13 cellular contexts compared by ENCODE assay signal in genomic region chr7:65390588-65390987, GRCh38. TPM values are rescaled to one million over a fixed set of nuclear protein-coding genes. Genes with fewer than 3 reads are reported as not detected.
A peak's percentile ranks its signal among the peaks of the same experiment; 100 is the strongest.
DNase-seq lines count a peak whose midpoint lies in the region; ATAC-seq and TF ChIP-seq lines count a peak whose summit lies in the region.
"Had no signal": no experiment of that assay in that cellular context is flagged by ENCODE, and none has a peak within 500 bp of the region (broad histone marks: within the 10 kb centered on the region; RNA-seq: fewer than 3 reads in every experiment).

No MANE protein-coding gene starts in this region.

- H3K36me3 ChIP-seq in mucosa of descending colon (ENCODE audit: low read depth) (no peaks in the 10 kb centered on the region), upper lobe of left lung (peaks cover 0 to 32% (median 18%) of the 10 kb centered on the region in 4 donors), gastroesophageal sphincter (peaks cover 0 to 50% of the 10 kb centered on the region in 2 donors)

- H3K4me1 ChIP-seq in mucosa of descending colon (ENCODE audit: low read depth), result no peaks in the 10 kb centered on the region
- no peaks in the 10 kb centered on the region for H3K4me1 ChIP-seq in upper lobe of left lung
- H3K4me1 ChIP-seq in gastroesophageal sphincter, result no peaks in the 10 kb centered on the region

- H3K9me3 ChIP-seq in mucosa of descending colon, result no peaks in the 10 kb centered on the region
- no peaks in the 10 kb centered on the region for H3K9me3 ChIP-seq in upper lobe of left lung
- H3K9me3 ChIP-seq in gastroesophageal sphincter, result no peaks in the 10 kb centered on the region

- ATAC-seq in GM18517 (IDR thresholded peaks at IDR 0.05; ENCODE audit: unreplicated experiment) (peak; percentile 55), GM21529 (IDR thresholded peaks at IDR 0.05; ENCODE audit: unreplicated experiment) (peak; percentile 84), HG03457 (IDR thresholded peaks at IDR 0.05; ENCODE audit: unreplicated experiment) (peak; percentile 74), mucosa of descending colon (peak; percentile 77), upper lobe of left lung (ENCODE audit: low FRiP score in 2 of 2) (no peak), gastroesophageal sphincter (no peak)
- ATAC-seq: naive thymus-derived CD8-positive, alpha-beta T cell; T-cell had no signal

- H3K27ac ChIP-seq in upper lobe of left lung (no peak overlapping the region), gastroesophageal sphincter (no peak overlapping the region)

- no peak for TF ChIP-seq EP300 in upper lobe of left lung (IDR thresholded peaks at IDR 0.05)
- TF ChIP-seq EP300 in gastroesophageal sphincter (IDR thresholded peaks at IDR 0.05), result no peak

- no peak for DNase-seq in mucosa of descending colon
- DNase-seq in NCI-H748 treated with DMSO at 0.1 percent for 48 hours (lab: John Stamatoyannopoulos, UW), result no peak
- no peak for DNase-seq in upper lobe of left lung
- no peak for DNase-seq in NCI-H774 (lab: John Stamatoyannopoulos, UW)
- DNase-seq: KBM-7; naive thymus-derived CD8-positive, alpha-beta T cell; NCI-H82; stimulated activated CD4-positive, alpha-beta T cell treated with anti-CD3 and anti-CD28 coated beads, Interleukin-1b, Interleukin-23, amount 100 ng/mL, for 48 hours; T-cell had no signal

- intact Hi-C loops in mucosa of descending colon (cut with DNase I, micrococcal nuclease), result no loop called here

- TF ChIP-seq POLR2A in upper lobe of left lung (IDR thresholded peaks at IDR 0.05), result no peak
- TF ChIP-seq POLR2A in gastroesophageal sphincter (IDR thresholded peaks at IDR 0.05), result no peak

- 97 to 100% methylated on average over 4 of the region's 4 CpGs for WGBS in upper lobe of left lung, 2 donors
- WGBS in gastroesophageal sphincter (ENCODE audit: low coverage in 1 of 2), 2 donors, result 100% methylated on average over 1 of the region's 4 CpGs; no CpG with 5 or more reads in 1 of the 2 donors

- H3K27me3 ChIP-seq in upper lobe of left lung (no peaks in the 10 kb centered on the region), gastroesophageal sphincter (no peaks in the 10 kb centered on the region)

- TF ChIP-seq CTCF in mucosa of descending colon (IDR thresholded peaks at IDR 0.05) (no peak), upper lobe of left lung (IDR thresholded peaks at IDR 0.05) (no peak), gastroesophageal sphincter (IDR thresholded peaks at IDR 0.05) (no peak)

- H3K4me3 ChIP-seq in mucosa of descending colon (no peak overlapping the region), upper lobe of left lung (no peak overlapping the region), gastroesophageal sphincter (no peak overlapping the region)

RNA-seq across cellular contexts. Expression of gene ZNF92, which starts 16.9 kb away (rescaled TPM):
- total RNA-seq in mucosa of descending colon (1 to 10 TPM; 5.9 to 8.5 (median 7.2) TPM), upper lobe of left lung (10 to 100 TPM in 1 of 6 donors, 1 to 10 TPM in 4, under 1 TPM in 1; 0.78 to 16.0 (median 5.4) TPM), gastroesophageal sphincter (1 to 10 TPM; 3.8 to 5.3 (median 4.3) TPM)

Comparison
In these comparisons a context has a peak if more than half of its experiments do, and no peak if none do; other contexts are left out.
1. ATAC-seq: peak in GM18517 (single experiment), GM21529 (single experiment), HG03457 (single experiment) and mucosa of descending colon (single experiment); none in upper lobe of left lung (0 of 2) and gastroesophageal sphincter (single experiment).